15 cellular contexts compared by ENCODE assay signal in genomic region chr19:45175663-45176345, GRCh38. TPM values are rescaled to one million over a fixed set of nuclear protein-coding genes. Genes with fewer than 3 reads are reported as not detected.
DNase-seq lines count a peak whose midpoint lies in the region; ATAC-seq and TF ChIP-seq lines count a peak whose summit lies in the region.
"Had no signal": no experiment of that assay in that cellular context is flagged by ENCODE, and none has a peak within 500 bp of the region (broad histone marks: within the 10 kb centered on the region; RNA-seq: fewer than 3 reads in every experiment).

No MANE protein-coding gene starts in this region.

- H3K9me3 ChIP-seq in GM23248 (ENCODE audit: low read depth) (no peaks in the 10 kb centered on the region), tibial nerve (no peaks in the 10 kb centered on the region)
- H3K9me3 ChIP-seq: A549, thoracic aorta had no signal

- H2AFZ ChIP-seq in GM23248 = no peak overlapping the region

- H3K4me3 Mint-ChIP-seq in activated naive CD8-positive, alpha-beta T cell treated with anti-CD3 and anti-CD28 coated beads, Interleukin-2, amount 10 ng/mL, durations not matched to agents 7 days and 5 days = peak overlapping the region; percentile 35
- H3K4me3 Mint-ChIP-seq in natural killer cell = peak overlapping the region; percentile 13

- TF ChIP-seq CTCF in natural killer cell (IDR thresholded peaks at IDR 0.05) (no peak), tibial nerve (IDR thresholded peaks at IDR 0.05) (no peak), GM20000 (IDR thresholded peaks at IDR 0.05; ENCODE audit: extremely low read depth, missing control alignments) (no peak)

- H3K9me3 Mint-ChIP-seq in activated naive CD8-positive, alpha-beta T cell treated with anti-CD3 and anti-CD28 coated beads, Interleukin-2, amount 10 ng/mL, durations not matched to agents 7 days and 5 days = no peaks in the 10 kb centered on the region
- H3K9me3 Mint-ChIP-seq in natural killer cell = no peaks in the 10 kb centered on the region

- H3K36me3 Mint-ChIP-seq in activated naive CD8-positive, alpha-beta T cell treated with anti-CD3 and anti-CD28 coated beads, Interleukin-2, amount 10 ng/mL, durations not matched to agents 7 days and 5 days = no peaks in the 10 kb centered on the region
- no peaks in the 10 kb centered on the region for H3K36me3 Mint-ChIP-seq in natural killer cell

- in situ Hi-C loops in GM23248 (cut with MboI) = no loop called here

- 62 to 64% methylated on average over 9 of the region's 9 CpGs for WGBS in GM23248 (ENCODE audit: low coverage in 1 of 2, low lambda C conversion rate in 2 of 2, missing lambda C conversion rate in 2 of 2), 2 experiments
- 81 to 83% methylated on average over 9 of the region's 9 CpGs for WGBS in tibial nerve, 2 donors

- H3K4me3 ChIP-seq in GM23248 (no peak overlapping the region), tibial nerve (no peak overlapping the region)
- H3K4me3 ChIP-seq: A549, thoracic aorta had no signal

- TF ChIP-seq POLR2A in tibial nerve (IDR thresholded peaks at IDR 0.05) (no peak), GM18505 (IDR thresholded peaks at IDR 0.05; ENCODE audit: borderline replicate concordance, extremely low read depth, insufficient read depth, insufficient read length) (no peak)

- peaks cover 18% of the 10 kb centered on the region; the same call in 1 of the 2 replicates for H3F3A ChIP-seq in GM23248 (ENCODE audit: insufficient read depth)

- no peaks in the 10 kb centered on the region for H3K27me3 Mint-ChIP-seq in activated naive CD8-positive, alpha-beta T cell treated with anti-CD3 and anti-CD28 coated beads, Interleukin-2, amount 10 ng/mL, durations not matched to agents 7 days and 5 days
- H3K27me3 Mint-ChIP-seq in natural killer cell (ENCODE audit: low read depth in 2 of 2) = no peaks in the 10 kb centered on the region

- H3K36me3 ChIP-seq in GM23248 (ENCODE audit: low read depth) = no peaks in the 10 kb centered on the region
- H3K36me3 ChIP-seq in tibial nerve = peaks cover 0 to 7% (median 0%) of the 10 kb centered on the region in 3 donors
- H3K36me3 ChIP-seq: thoracic aorta had no signal

- H3K27ac Mint-ChIP-seq in activated naive CD8-positive, alpha-beta T cell treated with anti-CD3 and anti-CD28 coated beads, Interleukin-2, amount 10 ng/mL, durations not matched to agents 7 days and 5 days = peak overlapping the region; percentile 57
- H3K27ac Mint-ChIP-seq in natural killer cell = peak overlapping the region in 1 of 2 donors; percentile 78

- no peak for ATAC-seq in activated naive CD8-positive, alpha-beta T cell treated with anti-CD3 and anti-CD28 coated beads, Interleukin-2, amount 10 ng/mL, durations not matched to agents 7 days and 5 days (ENCODE audit: low read depth)
- ATAC-seq in natural killer cell (no peak), GM18505 (IDR thresholded peaks at IDR 0.05; ENCODE audit: unreplicated experiment) (no peak)
- ATAC-seq: A549; activated CD4-positive, CD25-positive, alpha-beta regulatory T cell treated with anti-CD3 and anti-CD28 coated beads, Interleukin-2, amount 50 U/mL, for 24 hours; left cardiac atrium had no signal

- POLR2A ChIA-PET in activated naive CD8-positive, alpha-beta T cell treated with anti-CD3 and anti-CD28 coated beads, Interleukin-2, amount 10 ng/mL, durations not matched to agents 7 days and 5 days (lab: Charles Lee) = interaction anchor here (0.7 kb wide), 1 partner anchor 22 kb away, joined by 3 read pairs; no protein-coding TSS in a partner anchor

- H3K27me3 ChIP-seq in GM23248 (replicated peaks; ENCODE audit: insufficient read depth) = no peaks in the 10 kb centered on the region
- no peaks in the 10 kb centered on the region for H3K27me3 ChIP-seq in tibial nerve

- DNase-seq in SIG-M5 treated with dmso at 0.1 percent for 504 hours (lab: John Stamatoyannopoulos, UW; ENCODE audit: unreplicated experiment) = peak; percentile 31
- no peak for DNase-seq in SIG-M5 (lab: John Stamatoyannopoulos, UW)
- DNase-seq in GM23248 = peak; percentile 71
- no peak for DNase-seq in activated naive CD8-positive, alpha-beta T cell treated with anti-CD3 and anti-CD28 coated beads, Interleukin-2, amount 10 ng/mL, durations not matched to agents 7 days and 5 days
- DNase-seq in natural killer cell = no peak
- DNase-seq in tibial nerve (ENCODE audit: low spot score in 2 of 2) = no peak
- no peak for DNase-seq in GM20000 (ENCODE audit: low spot score)
- DNase-seq: activated effector memory CD4-positive, alpha-beta T cell treated with Interleukin-2 at 50 U/mL for 16 hours; glutamatergic neuron; left cardiac atrium had no signal

- peaks cover 13% of the 10 kb centered on the region for H3K79me2 ChIP-seq in GM23248 (ENCODE audit: insufficient read depth)

- no peak for TF ChIP-seq EP300 in tibial nerve (IDR thresholded peaks at IDR 0.05)

- intact Hi-C loops in natural killer cell (cut with micrococcal nuclease) = loop anchor here (5.0 kb wide), 1 partner anchor 321 kb away; the partner anchor contains the start of genes PPM1N and RTN2

- H3K4me2 ChIP-seq in GM23248 (ENCODE audit: unreplicated experiment) = no peak overlapping the region
- H3K4me2 ChIP-seq: A549 had no signal

- no peak overlapping the region for H3K27ac ChIP-seq in GM23248
- H3K27ac ChIP-seq in tibial nerve = no peak overlapping the region
- H3K27ac ChIP-seq: thoracic aorta had no signal

- H3K9me2 ChIP-seq in GM23248 (ENCODE audit: insufficient read depth) = no peaks in the 10 kb centered on the region

- no peak overlapping the region for H3K9ac ChIP-seq in GM23248

- H4K20me1 ChIP-seq in GM23248 (ENCODE audit: insufficient read depth) = no peaks in the 10 kb centered on the region

- H3K4me1 ChIP-seq in GM23248 (ENCODE audit: insufficient read depth) = 0 out of 2 replicates have a peak, but pooled peaks cover 13% of the 10 kb centered on the region
- H3K4me1 ChIP-seq in tibial nerve = peaks cover 0 to 41% (median 14%) of the 10 kb centered on the region in 4 donors

- H3K4me1 Mint-ChIP-seq in activated naive CD8-positive, alpha-beta T cell treated with anti-CD3 and anti-CD28 coated beads, Interleukin-2, amount 10 ng/mL, durations not matched to agents 7 days and 5 days = peaks cover 45% of the 10 kb centered on the region
- H3K4me1 Mint-ChIP-seq in natural killer cell = peaks cover 11 to 35% of the 10 kb centered on the region in 2 donors

RNA-seq across cellular contexts. Expression of gene TRAPPC6A, which starts 2.2 kb away (rescaled TPM):
- total RNA-seq in GM23248 (2014; rRNA removed; shearing (Covaris generic)) = 0.89 and 11.2 TPM in 2 replicates
- 16.9 and 18.8 TPM in 2 replicates for polyA plus RNA-seq in GM23248 (2016; fragmentation: Nextera tagmentation; extraction: Ambion mirVana)
- total RNA-seq in activated naive CD8-positive, alpha-beta T cell treated with anti-CD3 and anti-CD28 coated beads, Interleukin-2, amount 10 ng/mL, durations not matched to agents 7 days and 5 days = 10 to 100 TPM; 61.1 to 63.6 TPM
- total RNA-seq in natural killer cell (10 to 100 TPM; 38.0 to 47.0 (median 45.2) TPM), tibial nerve (10 to 100 TPM; 13.5 to 52.9 (median 29.1) TPM)

RNA-seq across cellular contexts. Expression of gene BLOC1S3, which starts 2.8 kb away (rescaled TPM):
- total RNA-seq in GM23248 (2014; rRNA removed; shearing (Covaris generic)) = 4.3 and 9.0 TPM in 2 replicates
- 7.2 and 8.9 TPM in 2 replicates for polyA plus RNA-seq in GM23248 (2016; fragmentation: Nextera tagmentation; extraction: Ambion mirVana)
- 10 to 100 TPM; 21.9 to 22.8 TPM for total RNA-seq in activated naive CD8-positive, alpha-beta T cell treated with anti-CD3 and anti-CD28 coated beads, Interleukin-2, amount 10 ng/mL, durations not matched to agents 7 days and 5 days
- total RNA-seq in natural killer cell (10 to 100 TPM; 20.9 to 26.3 (median 21.8) TPM), tibial nerve (10 to 100 TPM; 12.0 to 42.0 (median 23.7) TPM)

RNA-seq across cellular contexts. Expression of gene NKPD1, which starts 15.0 kb away (rescaled TPM):
- 0.11 and 0.25 TPM in 2 replicates for total RNA-seq in GM23248 (2014; rRNA removed; shearing (Covaris generic))
- not detected in 2 replicates for polyA plus RNA-seq in GM23248 (2016; fragmentation: Nextera tagmentation; extraction: Ambion mirVana)
- under 1 TPM; 0.31 to 0.47 TPM for total RNA-seq in activated naive CD8-positive, alpha-beta T cell treated with anti-CD3 and anti-CD28 coated beads, Interleukin-2, amount 10 ng/mL, durations not matched to agents 7 days and 5 days
- under 1 TPM; 0.55 to 1.00 (median 0.66) TPM for total RNA-seq in natural killer cell
- total RNA-seq in tibial nerve = 1 to 10 TPM in 1 of 4 donors, not detected in 3; 1.2 TPM
- total RNA-seq: cardiac septum had no signal

Comparison
In these comparisons a context has a peak if more than half of its experiments do, and no peak if none do; other contexts are left out.
1. DNase-seq: peak in SIG-M5 treated with dmso at 0.1 percent for 504 hours (single experiment) and GM23248 (single experiment); none in SIG-M5 (single experiment), activated naive CD8-positive, alpha-beta T cell treated with anti-CD3 and anti-CD28 coated beads, Interleukin-2, amount 10 ng/mL, durations not matched to agents 7 days and 5 days (single experiment), natural killer cell (single experiment), tibial nerve (0 of 2) and GM20000 (single experiment).